9 cellular contexts compared by ENCODE assay signal in the genomic region with DNA sequence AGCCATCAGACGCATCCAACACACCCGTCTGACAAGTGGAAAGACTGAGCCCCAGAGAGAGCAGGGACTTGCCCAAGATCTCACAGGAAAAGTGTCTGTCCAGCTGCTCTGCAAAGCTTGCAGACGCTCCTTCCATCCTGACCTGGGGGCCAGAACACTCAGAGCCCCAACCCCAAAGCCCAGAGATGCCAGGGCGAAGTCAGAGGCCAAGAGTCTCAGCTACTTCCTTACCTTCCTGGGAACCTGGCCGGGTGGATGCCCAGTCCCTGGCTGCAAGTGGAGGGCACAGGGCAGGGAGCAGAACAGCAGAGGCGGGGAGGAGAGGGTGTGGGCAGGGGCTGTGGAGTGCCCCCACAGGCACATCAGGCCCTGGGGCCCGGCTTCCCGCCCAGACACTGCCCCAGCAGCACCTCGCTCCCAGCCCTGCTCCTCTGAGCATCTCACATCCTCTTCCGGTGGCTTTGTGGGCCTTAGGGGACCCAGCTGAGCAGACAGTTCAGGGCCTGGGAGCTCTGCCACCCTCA. TPM values are rescaled to one million over a fixed set of nuclear protein-coding genes. Genes with fewer than 3 reads are reported as not detected.
DNase-seq lines count a peak whose midpoint lies in the region; ATAC-seq and TF ChIP-seq lines count a peak whose summit lies in the region.
"Had no signal": no experiment of that assay in that cellular context is flagged by ENCODE, and none has a peak within 500 bp of the region (broad histone marks: within the 10 kb centered on the region; RNA-seq: fewer than 3 reads in every experiment).

No MANE protein-coding gene starts in this region.

- H3K4me3 ChIP-seq in DOHH2 (ENCODE audit: low read length) (no peak overlapping the region), mucosa of rectum (ENCODE audit: low read length in 2 of 2) (peak overlapping the region; percentile 14 to 37), ovary (no peak overlapping the region)

- DNase-seq in activated T-helper 1 cell treated with Interleukin-2 at 50 U/mL for 16 hours (ENCODE audit: low read depth) (peak; percentile 61), EL (no peak), NCI-H187 (lab: John Stamatoyannopoulos, UW) (no peak), ovary (no peak)
- DNase-seq: NCI-H1436 treated with DMSO at 0.1 percent for 48 hours had no signal

- peak overlapping the region; percentile 16; the same call in 1 of the 2 replicates for H3K4me2 ChIP-seq in DOHH2 (ENCODE audit: low read length)

- H3K9me3 ChIP-seq in DOHH2 (ENCODE audit: control insufficient read depth, insufficient read depth, low read length) (no peaks in the 10 kb centered on the region), mucosa of rectum (ENCODE audit: control insufficient read depth in 2 of 2, low read length in 2 of 2) (no peaks in the 10 kb centered on the region), ovary (no peaks in the 10 kb centered on the region)

- H3K79me2 ChIP-seq in DOHH2 (ENCODE audit: control insufficient read depth, low read length): peaks cover 72% of the 10 kb centered on the region

- intact Hi-C loops in ovary (cut with DNase I): no loop called here

- ATAC-seq in HG02678 (IDR thresholded peaks at IDR 0.05; ENCODE audit: unreplicated experiment): peak; percentile 48
- no peak for ATAC-seq in HG02623 (IDR thresholded peaks at IDR 0.05; ENCODE audit: unreplicated experiment)

- no peak for TF ChIP-seq EP300 in ovary (IDR thresholded peaks at IDR 0.05)

- peak overlapping the region; percentile 5 to 41 for H3K9ac ChIP-seq in mucosa of rectum (ENCODE audit: low read depth in 1 of 2, low read length in 2 of 2)

- no peak for TF ChIP-seq POLR2A in ovary (IDR thresholded peaks at IDR 0.05)

- H3K36me3 ChIP-seq in DOHH2 (ENCODE audit: control insufficient read depth, low read length): peaks cover 3% of the 10 kb centered on the region; the same call in 1 of the 2 replicates
- no peaks in the 10 kb centered on the region for H3K36me3 ChIP-seq in mucosa of rectum (ENCODE audit: control insufficient read depth in 2 of 2, insufficient read depth in 2 of 2, low read length in 2 of 2)
- no peaks in the 10 kb centered on the region for H3K36me3 ChIP-seq in ovary

- H3K27ac ChIP-seq in DOHH2 (ENCODE audit: low read depth, low read length) (no peak overlapping the region), mucosa of rectum (ENCODE audit: low read depth in 2 of 2, low read length in 2 of 2) (peak overlapping the region; percentile 14 to 100), ovary (no peak overlapping the region)

- H3F3A ChIP-seq in DOHH2 (ENCODE audit: control insufficient read depth, insufficient read depth): no peaks in the 10 kb centered on the region

- H3K27me3 ChIP-seq in DOHH2 (ENCODE audit: control insufficient read depth, low read length) (no peaks in the 10 kb centered on the region), mucosa of rectum (ENCODE audit: control insufficient read depth in 2 of 2, insufficient read depth in 2 of 2, low read length in 2 of 2) (no peaks in the 10 kb centered on the region), ovary (no peaks in the 10 kb centered on the region)

- peaks cover 18% of the 10 kb centered on the region for H4K20me1 ChIP-seq in DOHH2 (ENCODE audit: control insufficient read depth, insufficient read depth, low read depth, low read length)

- 93 to 97% (median 95%) methylated on average over 9 to 10 of the region's 10 CpGs for WGBS in ovary, 3 donors

- TF ChIP-seq CTCF in DOHH2 (IDR thresholded peaks at IDR 0.05; ENCODE audit: low read depth, low read length, poor library complexity, severe bottlenecking): no peak
- no peak for TF ChIP-seq CTCF in ovary (IDR thresholded peaks at IDR 0.05)

- H3K9me2 ChIP-seq in DOHH2 (replicated peaks; ENCODE audit: control insufficient read depth, low read length): no peaks in the 10 kb centered on the region

- H3K4me1 ChIP-seq in DOHH2 (ENCODE audit: control insufficient read depth, low read length) (peaks cover 29% of the 10 kb centered on the region), mucosa of rectum (ENCODE audit: control insufficient read depth in 2 of 2, insufficient read depth in 2 of 2, low read length in 2 of 2) (peaks cover 54 to 64% of the 10 kb centered on the region in 2 donors), ovary (ENCODE audit: insufficient read depth) (peaks cover 37% of the 10 kb centered on the region)

RNA-seq across cellular contexts. Expression of a gene that starts 9.7 kb away (rescaled TPM):
- 100 to 1,000 TPM in 1 of 7 donors, 10 to 100 TPM in 6; 26.6 to 139 (median 48.8) TPM for total RNA-seq in ovary
- 10 to 100 TPM; 26.2 to 55.4 TPM for polyA plus RNA-seq in ovary

RNA-seq across cellular contexts. Expression of a gene that starts 32.9 kb away (rescaled TPM):
- 10 to 100 TPM; 11.0 to 43.3 (median 25.9) TPM for total RNA-seq in ovary
- 10 to 100 TPM in 1 of 2 donors, 1 to 10 TPM in 1; 3.9 to 12.9 TPM for polyA plus RNA-seq in ovary

Comparison
In these comparisons a context has a peak if more than half of its experiments do, and no peak if none do; other contexts are left out.
1. H3K27ac ChIP-seq: peak in mucosa of rectum (2 of 2); none in DOHH2 (single experiment) and ovary (0 of 2).
2. H3K4me3 ChIP-seq: peak in mucosa of rectum (2 of 2); none in DOHH2 (single experiment) and ovary (single experiment).